Comparison of ENCODE assay signal across 16 cellular contexts in the genomic region with DNA sequence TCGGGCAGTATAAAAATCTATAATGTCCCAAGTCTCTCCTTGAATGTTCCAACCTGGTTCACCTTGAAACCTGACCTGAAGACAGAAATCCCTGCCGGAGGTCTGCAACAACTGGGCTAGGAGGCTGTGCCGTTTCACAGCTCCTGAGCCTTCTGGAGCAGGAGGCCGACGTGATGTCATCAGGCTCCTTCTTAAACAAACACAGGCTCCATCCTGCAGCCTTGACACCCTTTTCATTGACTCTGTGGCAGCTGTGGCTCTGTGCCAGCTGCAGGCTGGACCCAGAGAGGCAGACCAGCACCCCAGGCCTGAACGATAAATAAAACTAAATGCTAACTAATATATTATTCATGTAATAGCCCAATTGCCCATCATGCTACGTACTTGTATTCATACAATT.
A peak's percentile ranks its signal among the peaks of the same experiment; 100 is the strongest.
DNase-seq lines count a peak whose midpoint lies in the region; ATAC-seq and TF ChIP-seq lines count a peak whose summit lies in the region.
"Had no signal": no experiment of that assay in that cellular context is flagged by ENCODE, and none has a peak within 500 bp of the region (broad histone marks: within the 10 kb centered on the region; RNA-seq: fewer than 3 reads in every experiment).

No MANE protein-coding gene starts in this region.

- H3K27me3 Mint-ChIP-seq in activated T-cell treated with anti-CD3 and anti-CD28 coated beads, Interleukin-2, amount 50 U/mL, for 72 hours (ENCODE audit: low read depth): no peaks in the 10 kb centered on the region
- H3K27me3 Mint-ChIP-seq: activated naive CD8-positive, alpha-beta T cell; CD4-positive, alpha-beta T cell had no signal

- H3K36me3 Mint-ChIP-seq in activated T-cell treated with anti-CD3 and anti-CD28 coated beads, Interleukin-2, amount 50 U/mL, for 72 hours (ENCODE audit: insufficient read depth in 2 of 2): peaks cover 7 to 13% of the 10 kb centered on the region in 2 donors
- H3K36me3 Mint-ChIP-seq: activated naive CD8-positive, alpha-beta T cell had no signal

- H3K4me3 Mint-ChIP-seq in activated T-cell treated with anti-CD3 and anti-CD28 coated beads, Interleukin-2, amount 50 U/mL, for 72 hours: no peak overlapping the region
- H3K4me3 Mint-ChIP-seq: activated naive CD8-positive, alpha-beta T cell; CD4-positive, alpha-beta T cell; nephron had no signal

- ATAC-seq in body of pancreas (peak; percentile 74), GM19351 (IDR thresholded peaks at IDR 0.05; ENCODE audit: unreplicated experiment) (no peak), HG02610 (IDR thresholded peaks at IDR 0.05; ENCODE audit: unreplicated experiment) (no peak)
- no peak for ATAC-seq in activated T-cell treated with anti-CD3 and anti-CD28 coated beads, Interleukin-2, amount 50 U/mL, for 72 hours (replicated peaks in 1 of 2)

- no peak overlapping the region for H3K27ac Mint-ChIP-seq in activated T-cell treated with anti-CD3 and anti-CD28 coated beads, Interleukin-2, amount 50 U/mL, for 72 hours
- H3K27ac Mint-ChIP-seq: activated naive CD8-positive, alpha-beta T cell; CD4-positive, alpha-beta T cell; nephron had no signal

- TF ChIP-seq POLR2A in body of pancreas (IDR thresholded peaks at IDR 0.05): no peak

- 19 to 23% methylated on average over 7 of the region's 7 CpGs for WGBS in body of pancreas, 2 donors

- H3K36me3 ChIP-seq in body of pancreas (replicated peaks in 1 of 2; ENCODE audit: insufficient read depth in 1 of 2, low read depth in 2 of 2): no peaks in the 10 kb centered on the region
- H3K36me3 ChIP-seq: breast epithelium, prostate gland, thoracic aorta had no signal

- H3K27me3 ChIP-seq in body of pancreas: no peaks in the 10 kb centered on the region
- H3K27me3 ChIP-seq: breast epithelium had no signal

- DNase-seq in DMS153 (lab: John Stamatoyannopoulos, UW): peak; percentile 82
- peak; percentile 72 for DNase-seq in NCI-H1105 treated with DMSO at 0.1 percent for 48 hours (lab: John Stamatoyannopoulos, UW)
- peak; percentile 88 for DNase-seq in NCI-H510A (lab: John Stamatoyannopoulos, UW)
- DNase-seq in body of pancreas: peak; percentile 52 to 76 (median 70)
- DNase-seq in D341Med (ENCODE audit: low spot score): no peak
- no peak for DNase-seq in activated T-cell treated with anti-CD3 and anti-CD28 coated beads, Interleukin-2, amount 50 U/mL, for 72 hours
- DNase-seq: activated T-cell treated with anti-CD3 and anti-CD28 coated beads, Interleukin-2, amount 50 U/mL, for 1 hour; CD4-positive, alpha-beta T cell had no signal

- no peak overlapping the region for H3K27ac ChIP-seq in body of pancreas
- H3K27ac ChIP-seq: breast epithelium, prostate gland, skin epidermis, thoracic aorta had no signal

- no peak overlapping the region for H3K4me3 ChIP-seq in body of pancreas
- H3K4me3 ChIP-seq: breast epithelium, prostate gland, skin epidermis, thoracic aorta had no signal

- intact Hi-C loops in body of pancreas (cut with DNase I): no loop called here

- peaks cover 13% of the 10 kb centered on the region for H3K4me1 Mint-ChIP-seq in activated T-cell treated with anti-CD3 and anti-CD28 coated beads, Interleukin-2, amount 50 U/mL, for 72 hours (ENCODE audit: low read depth)
- H3K4me1 Mint-ChIP-seq: nephron had no signal

- H3K9me3 Mint-ChIP-seq in activated T-cell treated with anti-CD3 and anti-CD28 coated beads, Interleukin-2, amount 50 U/mL, for 72 hours: peaks cover 4 to 6% of the 10 kb centered on the region in 2 donors
- H3K9me3 Mint-ChIP-seq: CD4-positive, alpha-beta T cell; nephron had no signal

- H3K9me3 ChIP-seq in body of pancreas: no peaks in the 10 kb centered on the region
- H3K9me3 ChIP-seq: prostate gland, thoracic aorta had no signal

- H3K4me1 ChIP-seq in body of pancreas: peaks cover 9% of the 10 kb centered on the region
- H3K4me1 ChIP-seq: breast epithelium had no signal

- TF ChIP-seq CTCF in body of pancreas (IDR thresholded peaks at IDR 0.05): no peak

Comparison
In these comparisons a context has a peak if more than half of its experiments do, and no peak if none do; other contexts are left out.
1. DNase-seq: peak in DMS153 (single experiment), NCI-H1105 treated with DMSO at 0.1 percent for 48 hours (single experiment), NCI-H510A (single experiment) and body of pancreas (4 of 4); none in D341Med (single experiment) and activated T-cell treated with anti-CD3 and anti-CD28 coated beads, Interleukin-2, amount 50 U/mL, for 72 hours (0 of 2).